Comparison of ENCODE assay signal across 1 cellular context in the genomic region with DNA sequence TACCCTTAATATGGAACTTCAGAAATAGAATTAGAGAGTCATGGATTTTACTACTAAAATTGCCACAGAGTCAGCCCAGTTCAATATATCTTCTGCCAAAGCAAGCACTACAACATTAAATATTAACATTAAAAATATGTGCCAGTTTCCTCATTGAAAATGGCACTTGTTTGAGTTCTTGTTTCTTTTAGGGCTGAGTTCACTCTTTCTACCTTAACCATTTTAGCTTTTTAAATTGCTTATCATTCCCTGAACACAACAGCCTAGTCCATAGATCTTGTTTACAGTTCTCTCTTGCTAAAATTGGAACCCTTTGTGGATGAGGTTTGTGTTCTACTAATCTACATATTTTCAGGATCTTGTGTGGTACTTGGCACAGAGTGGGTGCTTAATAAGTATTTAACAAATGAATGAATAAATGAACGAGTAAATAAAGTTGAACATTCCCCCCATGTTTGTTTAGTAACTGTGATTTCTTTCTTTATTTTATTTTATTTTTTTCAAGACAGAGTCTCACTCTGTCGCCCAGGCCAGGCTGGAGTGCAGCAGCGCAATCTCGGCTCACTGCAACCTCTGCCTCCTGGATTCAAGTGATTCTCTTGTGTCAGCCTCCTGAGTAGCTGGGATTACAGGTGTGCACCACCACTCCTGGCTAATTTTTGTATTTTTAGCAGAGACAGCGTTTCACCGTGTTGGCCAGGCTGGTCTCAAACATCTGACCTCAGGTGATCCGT.
TF ChIP-seq lines count a peak whose summit lies in the region.

No MANE protein-coding gene starts in this region.

TF ChIP-seq in liver, 16 proteins besides CTCF, POLR2A, EP300 and RAD21 (continued from another document):
- TF ChIP-seq, protein P1, sequence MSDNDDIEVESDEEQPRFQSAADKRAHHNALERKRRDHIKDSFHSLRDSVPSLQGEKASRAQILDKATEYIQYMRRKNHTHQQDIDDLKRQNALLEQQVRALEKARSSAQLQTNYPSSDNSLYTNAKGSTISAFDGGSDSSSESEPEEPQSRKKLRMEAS (IDR thresholded peaks at IDR 0.05), result no peak
- TF ChIP-seq RXRA (IDR thresholded peaks at IDR 0.05), result peak in 1 of 2 donors; percentile 63
- peak in 1 of 2 donors; percentile 67 for TF ChIP-seq HNF4A (conservative IDR thresholded peaks at IDR 0.05)
- TF ChIP-seq, protein P2, sequence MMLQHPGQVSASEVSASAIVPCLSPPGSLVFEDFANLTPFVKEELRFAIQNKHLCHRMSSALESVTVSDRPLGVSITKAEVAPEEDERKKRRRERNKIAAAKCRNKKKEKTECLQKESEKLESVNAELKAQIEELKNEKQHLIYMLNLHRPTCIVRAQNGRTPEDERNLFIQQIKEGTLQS (IDR thresholded peaks at IDR 0.05), result no peak
- no peak for TF ChIP-seq EGR1 (IDR thresholded peaks at IDR 0.05; ENCODE audit: low read depth in 2 of 2)
- no peak for TF ChIP-seq NR2F2 (IDR thresholded peaks at IDR 0.05)
- no peak for TF ChIP-seq SP1 (IDR thresholded peaks at IDR 0.05)
- no peak for TF ChIP-seq FOXA1 (IDR thresholded peaks at IDR 0.05)
- TF ChIP-seq, protein P3, sequence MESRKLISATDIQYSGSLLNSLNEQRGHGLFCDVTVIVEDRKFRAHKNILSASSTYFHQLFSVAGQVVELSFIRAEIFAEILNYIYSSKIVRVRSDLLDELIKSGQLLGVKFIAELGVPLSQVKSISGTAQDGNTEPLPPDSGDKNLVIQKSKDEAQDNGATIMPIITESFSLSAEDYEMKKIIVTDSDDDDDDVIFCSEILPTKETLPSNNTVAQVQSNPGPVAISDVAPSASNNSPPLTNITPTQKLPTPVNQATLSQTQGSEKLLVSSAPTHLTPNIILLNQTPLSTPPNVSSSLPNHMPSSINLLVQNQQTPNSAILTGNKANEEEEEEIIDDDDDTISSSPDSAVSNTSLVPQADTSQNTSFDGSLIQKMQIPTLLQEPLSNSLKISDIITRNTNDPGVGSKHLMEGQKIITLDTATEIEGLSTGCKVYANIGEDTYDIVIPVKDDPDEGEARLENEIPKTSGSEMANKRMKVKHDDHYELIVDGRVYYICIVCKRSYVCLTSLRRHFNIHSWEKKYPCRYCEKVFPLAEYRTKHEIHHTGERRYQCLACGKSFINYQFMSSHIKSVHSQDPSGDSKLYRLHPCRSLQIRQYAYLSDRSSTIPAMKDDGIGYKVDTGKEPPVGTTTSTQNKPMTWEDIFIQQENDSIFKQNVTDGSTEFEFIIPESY (IDR thresholded peaks at IDR 0.05), result no peak
- no peak for TF ChIP-seq HNF4G (IDR thresholded peaks at IDR 0.05)
- TF ChIP-seq GABPA (IDR thresholded peaks at IDR 0.05 in 1 of 2, conservative IDR thresholded peaks at IDR 0.05 in 1 of 2), result no peak
- TF ChIP-seq, protein P4, sequence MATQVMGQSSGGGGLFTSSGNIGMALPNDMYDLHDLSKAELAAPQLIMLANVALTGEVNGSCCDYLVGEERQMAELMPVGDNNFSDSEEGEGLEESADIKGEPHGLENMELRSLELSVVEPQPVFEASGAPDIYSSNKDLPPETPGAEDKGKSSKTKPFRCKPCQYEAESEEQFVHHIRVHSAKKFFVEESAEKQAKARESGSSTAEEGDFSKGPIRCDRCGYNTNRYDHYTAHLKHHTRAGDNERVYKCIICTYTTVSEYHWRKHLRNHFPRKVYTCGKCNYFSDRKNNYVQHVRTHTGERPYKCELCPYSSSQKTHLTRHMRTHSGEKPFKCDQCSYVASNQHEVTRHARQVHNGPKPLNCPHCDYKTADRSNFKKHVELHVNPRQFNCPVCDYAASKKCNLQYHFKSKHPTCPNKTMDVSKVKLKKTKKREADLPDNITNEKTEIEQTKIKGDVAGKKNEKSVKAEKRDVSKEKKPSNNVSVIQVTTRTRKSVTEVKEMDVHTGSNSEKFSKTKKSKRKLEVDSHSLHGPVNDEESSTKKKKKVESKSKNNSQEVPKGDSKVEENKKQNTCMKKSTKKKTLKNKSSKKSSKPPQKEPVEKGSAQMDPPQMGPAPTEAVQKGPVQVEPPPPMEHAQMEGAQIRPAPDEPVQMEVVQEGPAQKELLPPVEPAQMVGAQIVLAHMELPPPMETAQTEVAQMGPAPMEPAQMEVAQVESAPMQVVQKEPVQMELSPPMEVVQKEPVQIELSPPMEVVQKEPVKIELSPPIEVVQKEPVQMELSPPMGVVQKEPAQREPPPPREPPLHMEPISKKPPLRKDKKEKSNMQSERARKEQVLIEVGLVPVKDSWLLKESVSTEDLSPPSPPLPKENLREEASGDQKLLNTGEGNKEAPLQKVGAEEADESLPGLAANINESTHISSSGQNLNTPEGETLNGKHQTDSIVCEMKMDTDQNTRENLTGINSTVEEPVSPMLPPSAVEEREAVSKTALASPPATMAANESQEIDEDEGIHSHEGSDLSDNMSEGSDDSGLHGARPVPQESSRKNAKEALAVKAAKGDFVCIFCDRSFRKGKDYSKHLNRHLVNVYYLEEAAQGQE (IDR thresholded peaks at IDR 0.05), result no peak
- TF ChIP-seq FOXA2 (IDR thresholded peaks at IDR 0.05), result peak; percentile 71
- TF ChIP-seq JUND (IDR thresholded peaks at IDR 0.05), result no peak
